In the genomic region with DNA sequence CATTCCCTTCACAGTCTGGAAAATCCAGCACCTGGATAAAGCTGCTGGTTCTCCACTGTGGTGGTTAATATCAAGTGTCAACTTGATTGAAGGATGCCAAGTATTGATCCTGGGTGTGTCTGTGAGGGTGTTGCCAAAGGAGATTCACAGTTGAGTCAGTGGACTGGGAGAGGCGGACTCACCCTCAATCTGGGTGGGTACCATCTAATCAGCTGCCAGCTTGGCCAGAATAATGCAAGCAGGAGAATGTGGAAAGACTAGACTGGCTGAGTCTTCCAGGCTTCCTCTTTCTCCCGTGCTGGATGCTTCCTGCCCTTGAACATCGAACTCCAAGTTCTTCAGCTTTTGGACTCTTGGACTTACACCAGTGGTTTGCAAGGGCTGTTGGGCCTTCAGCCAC, we compare ENCODE assay signal across 23 cellular contexts. TPM values are rescaled to one million over a fixed set of nuclear protein-coding genes. Genes with fewer than 3 reads are reported as not detected.
"Had no signal": no experiment of that assay in that cellular context is flagged by ENCODE, and none has a peak within 500 bp of the region (broad histone marks: within the 10 kb centered on the region; RNA-seq: fewer than 3 reads in every experiment).

No MANE protein-coding gene starts in this region.

- H3K36me3 ChIP-seq: left ventricle myocardium inferior, ovary, right atrium auricular region, right lobe of liver, suprapubic skin, upper lobe of right lung had no signal

- DNase-seq: islet precursor cell; left ventricle myocardium inferior; mesendoderm; naive thymus-derived CD4-positive, alpha-beta T cell; ovary; right lobe of liver; stimulated activated CD4-positive, alpha-beta T cell treated with anti-CD3 and anti-CD28 coated beads, Interleukin-12 subunit alpha, Interleukin-12 subunit beta, amount 100 ng/mL, for 4 hours; stimulated activated CD4-positive, alpha-beta T cell treated with anti-CD3 and anti-CD28 coated beads, Interleukin-15, amount 100 ng/mL, for 24 hours; stimulated activated CD4-positive, alpha-beta T cell treated with anti-CD3 and anti-CD28 coated beads, Interleukin-2, amount 100 ng/mL, for 24 hours; stimulated activated CD4-positive, alpha-beta T cell treated with anti-CD3 and anti-CD28 coated beads, Interleukin-4, amount 100 ng/mL, for 24 hours; stimulated activated naive CD4-positive, alpha-beta T cell; trophoblast cell; upper lobe of right lung had no signal

- H3K27ac ChIP-seq: hepatocyte, left ventricle myocardium inferior, ovary, right atrium auricular region, right lobe of liver, suprapubic skin, thoracic aorta, tibial artery, upper lobe of right lung had no signal

- H3K27me3 ChIP-seq: hepatocyte, ovary, right atrium auricular region, right lobe of liver, suprapubic skin, tibial artery, upper lobe of right lung had no signal

- FAIRE-seq: urothelium cell line had no signal

- H3K4me1 ChIP-seq: right atrium auricular region, right lobe of liver, suprapubic skin, tibial artery, upper lobe of right lung had no signal

- H3K9me3 ChIP-seq: left ventricle myocardium inferior, ovary, right atrium auricular region, right lobe of liver, suprapubic skin, thoracic aorta, tibial artery, upper lobe of right lung had no signal

- ATAC-seq: naive thymus-derived CD4-positive, alpha-beta T cell; natural killer cell treated with Interleukin-12 subunit alpha and Interleukin-12 subunit beta and Interleukin-15 and Interleukin-18, amount 100 ng/mL, for 72 hours; right lobe of liver; stimulated activated effector memory CD8-positive, alpha-beta T cell treated with anti-CD3 and anti-CD28 coated beads, Interleukin-12 subunit alpha, Interleukin-12 subunit beta, amount 100 ng/mL, for 72 hours; upper lobe of right lung had no signal

- H3K4me3 ChIP-seq: hepatocyte, left ventricle myocardium inferior, lung, ovary, right atrium auricular region, right lobe of liver, suprapubic skin, thoracic aorta, tibial artery, upper lobe of right lung had no signal

RNA-seq across cellular contexts. Expression of a gene that starts 48.4 kb away (rescaled TPM):
- total RNA-seq: skeletal muscle tissue, thoracic aorta had no signal
